23 cellular contexts compared by ENCODE assay signal in genomic region chr18:7394041-7394440, GRCh38.
"Had no signal": no experiment of that assay in that cellular context is flagged by ENCODE, and none has a peak within 500 bp of the region (broad histone marks: within the 10 kb centered on the region; RNA-seq: fewer than 3 reads in every experiment).

No MANE protein-coding gene starts in this region.

- H3K4me3 Mint-ChIP-seq: dendritic cell treated with granulocyte-macrophage colony-stimulating factor and Interleukin-4, amounts not matched to agents 40 ng/mL and 50 ng/mL, for 4 days; effector memory CD8-positive, alpha-beta T cell; immature natural killer cell; memory B cell had no signal

- DNase-seq: colonic mucosa; cortex of kidney; effector CD8-positive, alpha-beta T cell; effector memory CD8-positive, alpha-beta T cell; erythroblast; esophagus squamous epithelium; foreskin fibroblast; heart left ventricle; hypothalamus; immature natural killer cell; islet precursor cell; kidney; kidney glomerular epithelial cell; left colon; left ventricle myocardium inferior; mammary epithelial cell; mesendoderm; midbrain had no signal

- H3K27me3 Mint-ChIP-seq: dendritic cell treated with granulocyte-macrophage colony-stimulating factor and Interleukin-4, amounts not matched to agents 40 ng/mL and 50 ng/mL, for 4 days; memory B cell had no signal

- H3K36me3 Mint-ChIP-seq: immature natural killer cell, memory B cell had no signal

- H3K4me1 Mint-ChIP-seq: immature natural killer cell, memory B cell had no signal

- H3K27ac Mint-ChIP-seq: dendritic cell treated with granulocyte-macrophage colony-stimulating factor and Interleukin-4, amounts not matched to agents 40 ng/mL and 50 ng/mL, for 4 days; effector memory CD8-positive, alpha-beta T cell; immature natural killer cell; memory B cell had no signal

- ATAC-seq: effector memory CD8-positive, alpha-beta T cell; esophagus mucosa; gastroesophageal sphincter; heart left ventricle; left colon; left lobe of liver had no signal
